In genomic region chr19:51418707-51419106, GRCh38 we compare ENCODE assay signal across 30 cellular contexts. TPM values are rescaled to one million over a fixed set of nuclear protein-coding genes. Genes with fewer than 3 reads are reported as not detected.
DNase-seq lines count a peak whose midpoint lies in the region; ATAC-seq, FAIRE-seq and TF ChIP-seq lines count a peak whose summit lies in the region.
"Had no signal": no experiment of that assay in that cellular context is flagged by ENCODE, and none has a peak within 500 bp of the region (broad histone marks: within the 10 kb centered on the region; RNA-seq: fewer than 3 reads in every experiment).

No MANE protein-coding gene starts in this region.

- H3K36me3 ChIP-seq in GM12878 (ENCODE audit: control insufficient read depth in 2 of 2, insufficient read depth in 2 of 2, low read length in 1 of 2) (no peaks in the 10 kb centered on the region), right lobe of liver (no peaks in the 10 kb centered on the region)

- in situ Hi-C loops in GM12878 (cut with MboI): no loop called here

- TF ChIP-seq CTCF in GM12878 (IDR thresholded peaks at IDR 0.05 in 2 of 3, conservative IDR thresholded peaks at IDR 0.05 in 1 of 3; ENCODE audit: control insufficient read depth in 2 of 3, extremely low read depth in 1 of 3, insufficient read depth in 1 of 3, low read depth in 3 of 3, low read length in 3 of 3) (no peak), right lobe of liver (IDR thresholded peaks at IDR 0.05) (no peak)

- no peak for DNase-seq in activated naive CD4-positive, alpha-beta T cell treated with anti-CD3 and anti-CD28 coated beads for 36 hours
- DNase-seq in GM12891 (ENCODE audit: insufficient read length, low spot score) (no peak), GM12878 (ENCODE audit: low read depth, low spot score) (no peak), right lobe of liver (no peak)
- no peak for DNase-seq in NK-92 treated with Interleukin-12 subunit alpha and Interleukin-12 subunit beta, amount 100 ng/mL, for 24 hours (lab: John Stamatoyannopoulos, UW)
- DNase-seq: AML-193; CD4-positive, CD25-positive, alpha-beta regulatory T cell; COR-L47; DMS79; MV-4-11; NCI-H1694; NCI-H2081 treated with DMSO at 0.1 percent for 48 hours; NCI-H2171 treated with DMSO at 0.1 percent for 48 hours; NCI-H446; NCI-H526; PC-3; Right ventricle myocardium superior had no signal

- no peak overlapping the region for H3K4me2 ChIP-seq in GM12878 (ENCODE audit: control insufficient read depth, insufficient read depth)
- H3K4me2 ChIP-seq: KMS-11 had no signal

- no TSS peak for BruUV-seq in GM12878 (replicated peaks; lab: Mats Ljungman, UMichigan)

- no peak overlapping the region for H3K4me3 ChIP-seq in GM12878
- no peak overlapping the region for H3K4me3 ChIP-seq in right lobe of liver

- H3K27ac Mint-ChIP-seq in activated naive CD4-positive, alpha-beta T cell treated with anti-CD3 and anti-CD28 coated beads, Interleukin-2, amount 50 U/mL, for 24 hours: peak overlapping the region; percentile 51
- H3K27ac Mint-ChIP-seq in activated naive CD4-positive, alpha-beta T cell treated with anti-CD3 and anti-CD28 coated beads for 36 hours: no peak overlapping the region
- H3K27ac Mint-ChIP-seq in stimulated activated memory B cell treated with anti-CD40 and anti-IgM and Interleukin-4, amounts not matched to agents 10 μg/mL and 1 μg/mL and 100 μg/mL, for 72 hours: peak overlapping the region; percentile 98
- H3K27ac Mint-ChIP-seq: CD4-positive, CD25-positive, alpha-beta regulatory T cell had no signal

- SMC1A ChIA-PET in GM12878 (lab: Charles Lee; ENCODE audit: uncharacterized antibody, unreplicated experiment): interaction anchor here (1.1 to 2.9 kb wide), 8 partner anchors 11 to 243 kb away, joined by 3 to 43 read pairs (median 10); no protein-coding TSS in a partner anchor

- POLR2A ChIA-PET in GM12878 (lab: Charles Lee): interaction anchor here (0.6 to 2.9 kb wide), 4 partner anchors 11 to 82 kb away, joined by 4 to 37 read pairs (median 8); no protein-coding TSS in a partner anchor

- H3K4me3 Mint-ChIP-seq in activated naive CD4-positive, alpha-beta T cell treated with anti-CD3 and anti-CD28 coated beads, Interleukin-2, amount 50 U/mL, for 24 hours: no peak overlapping the region
- H3K4me3 Mint-ChIP-seq in activated naive CD4-positive, alpha-beta T cell treated with anti-CD3 and anti-CD28 coated beads for 36 hours: no peak overlapping the region
- H3K4me3 Mint-ChIP-seq in stimulated activated memory B cell treated with anti-CD40 and anti-IgM and Interleukin-4, amounts not matched to agents 10 μg/mL and 1 μg/mL and 100 μg/mL, for 72 hours: no peak overlapping the region

- no peak overlapping the region for H3K9ac ChIP-seq in GM12878 (ENCODE audit: control insufficient read depth, insufficient read depth, low read length)
- H3K9ac ChIP-seq: KMS-11 had no signal

- peaks cover 9% of the 10 kb centered on the region for H3K4me1 Mint-ChIP-seq in activated naive CD4-positive, alpha-beta T cell treated with anti-CD3 and anti-CD28 coated beads, Interleukin-2, amount 50 U/mL, for 24 hours
- peaks cover 11% of the 10 kb centered on the region for H3K4me1 Mint-ChIP-seq in activated naive CD4-positive, alpha-beta T cell treated with anti-CD3 and anti-CD28 coated beads for 36 hours (ENCODE audit: low read depth)
- H3K4me1 Mint-ChIP-seq in stimulated activated memory B cell treated with anti-CD40 and anti-IgM and Interleukin-4, amounts not matched to agents 10 μg/mL and 1 μg/mL and 100 μg/mL, for 72 hours: peaks cover 72% of the 10 kb centered on the region

- H3K9me3 Mint-ChIP-seq in activated naive CD4-positive, alpha-beta T cell treated with anti-CD3 and anti-CD28 coated beads, Interleukin-2, amount 50 U/mL, for 24 hours: no peaks in the 10 kb centered on the region
- H3K9me3 Mint-ChIP-seq in activated naive CD4-positive, alpha-beta T cell treated with anti-CD3 and anti-CD28 coated beads for 36 hours: no peaks in the 10 kb centered on the region
- no peaks in the 10 kb centered on the region for H3K9me3 Mint-ChIP-seq in stimulated activated memory B cell treated with anti-CD40 and anti-IgM and Interleukin-4, amounts not matched to agents 10 μg/mL and 1 μg/mL and 100 μg/mL, for 72 hours
- H3K9me3 Mint-ChIP-seq: CD4-positive, CD25-positive, alpha-beta regulatory T cell had no signal

- H3K27me3 Mint-ChIP-seq in activated naive CD4-positive, alpha-beta T cell treated with anti-CD3 and anti-CD28 coated beads, Interleukin-2, amount 50 U/mL, for 24 hours: peaks cover 15% of the 10 kb centered on the region
- peaks cover 27% of the 10 kb centered on the region for H3K27me3 Mint-ChIP-seq in activated naive CD4-positive, alpha-beta T cell treated with anti-CD3 and anti-CD28 coated beads for 36 hours (ENCODE audit: low read depth)
- H3K27me3 Mint-ChIP-seq in stimulated activated memory B cell treated with anti-CD40 and anti-IgM and Interleukin-4, amounts not matched to agents 10 μg/mL and 1 μg/mL and 100 μg/mL, for 72 hours: no peaks in the 10 kb centered on the region

- no peaks in the 10 kb centered on the region for H4K20me1 ChIP-seq in GM12878 (ENCODE audit: control insufficient read depth, insufficient read depth)

- TF ChIP-seq EP300 in GM12878 (IDR thresholded peaks at IDR 0.05; ENCODE audit: borderline replicate concordance in 1 of 2, control insufficient read depth in 1 of 2, low read depth in 2 of 2, low read length in 2 of 2): no peak

- no peaks in the 10 kb centered on the region for H3K36me3 Mint-ChIP-seq in activated naive CD4-positive, alpha-beta T cell treated with anti-CD3 and anti-CD28 coated beads, Interleukin-2, amount 50 U/mL, for 24 hours
- H3K36me3 Mint-ChIP-seq in activated naive CD4-positive, alpha-beta T cell treated with anti-CD3 and anti-CD28 coated beads for 36 hours (ENCODE audit: low read depth): no peaks in the 10 kb centered on the region
- H3K36me3 Mint-ChIP-seq in stimulated activated memory B cell treated with anti-CD40 and anti-IgM and Interleukin-4, amounts not matched to agents 10 μg/mL and 1 μg/mL and 100 μg/mL, for 72 hours: peaks cover 23% of the 10 kb centered on the region
- H3K36me3 Mint-ChIP-seq: CD4-positive, CD25-positive, alpha-beta regulatory T cell had no signal

- RAD21 ChIA-PET in GM12878 (lab: Charles Lee; ENCODE audit: unreplicated experiment): interaction anchor here (1.1 to 5.8 kb wide), 8 partner anchors 11 to 238 kb away, joined by 3 to 51 read pairs (median 12); no protein-coding TSS in a partner anchor

- TF ChIP-seq POLR2A in GM12891 (IDR thresholded peaks at IDR 0.05; ENCODE audit: low read depth, low read length) (no peak), GM12878 (IDR thresholded peaks at IDR 0.05; ENCODE audit: low read depth, low read length) (no peak), right lobe of liver (IDR thresholded peaks at IDR 0.05) (no peak)

- peaks cover 16% of the 10 kb centered on the region for H3K4me1 ChIP-seq in GM12878 (ENCODE audit: control insufficient read depth, insufficient read depth, low read length)
- H3K4me1 ChIP-seq in right lobe of liver: no peaks in the 10 kb centered on the region

- no peak for FAIRE-seq in GM12891 (lab: Jason Lieb, UNC)
- peak; percentile 44 for FAIRE-seq in GM12878 (lab: Jason Lieb, UNC)
- FAIRE-seq: GM12892, GM18507, GM19239, HTR-8/SVneo had no signal

- intact Hi-C loops in activated naive CD4-positive, alpha-beta T cell treated with anti-CD3 and anti-CD28 coated beads for 36 hours (cut with micrococcal nuclease): no loop called here
- intact Hi-C loops in GM12878 (cut with micrococcal nuclease; ENCODE audit: unreplicated experiment): no loop called here
- intact Hi-C loops in right lobe of liver (cut with DNase I): loop anchor here in 1 of 2 donors (10.0 kb wide), 1 partner anchor 94 kb away; no protein-coding TSS in a partner anchor

- H3K27ac ChIP-seq in GM12878 (ENCODE audit: control insufficient read depth, insufficient read depth) (no peak overlapping the region), right lobe of liver (no peak overlapping the region)
- H3K27ac ChIP-seq: KMS-11 had no signal

- H3K27me3 ChIP-seq in GM12878 (replicated peaks in 1 of 2; ENCODE audit: control insufficient read depth in 2 of 2, insufficient read depth in 2 of 2, low read length in 1 of 2): no peaks in the 10 kb centered on the region
- no peaks in the 10 kb centered on the region for H3K27me3 ChIP-seq in right lobe of liver

- no peak for ATAC-seq in GM12878
- peak; percentile 6 for ATAC-seq in stimulated activated memory B cell treated with anti-CD40 and anti-IgM and Interleukin-4, amounts not matched to agents 10 μg/mL and 1 μg/mL and 100 μg/mL, for 72 hours
- ATAC-seq in HG02885 (IDR thresholded peaks at IDR 0.05; ENCODE audit: poor library complexity, unreplicated experiment): no peak
- no peak for ATAC-seq in right lobe of liver
- ATAC-seq: PC-3 had no signal

- no peaks in the 10 kb centered on the region for H3K9me3 ChIP-seq in GM12878 (replicated peaks; ENCODE audit: control insufficient read depth, insufficient read depth, low read length)
- H3K9me3 ChIP-seq in right lobe of liver: no peaks in the 10 kb centered on the region

- CTCF ChIA-PET in activated naive CD4-positive, alpha-beta T cell treated with anti-CD3 and anti-CD28 coated beads for 36 hours (lab: Charles Lee): interaction anchor here (0.6 to 1.8 kb wide), 4 partner anchors 19 to 96 kb away, joined by 3 to 5 read pairs (median 3); no protein-coding TSS in a partner anchor
- CTCF ChIA-PET in GM12878 (lab: Yijun Ruan, JAX): interaction anchor here (1.3 to 9.7 kb wide), 6 partner anchors 10 to 242 kb away, joined by 6 to 142 read pairs (median 32); no protein-coding TSS in a partner anchor

- no peaks in the 10 kb centered on the region for H3K79me2 ChIP-seq in GM12878 (ENCODE audit: control insufficient read depth, insufficient read depth, low read length)

- 4% methylated on average over 2 of the region's 2 CpGs for WGBS in GM12878 (ENCODE audit: insufficient coverage, insufficient replicate concordance, low lambda C conversion rate, missing lambda C conversion rate)
- WGBS in right lobe of liver (ENCODE audit: insufficient coverage, low coverage, low lambda C conversion rate, missing lambda C conversion rate): 69% methylated on average over 2 of the region's 2 CpGs

- H2AFZ ChIP-seq in GM12878 (ENCODE audit: control insufficient read depth, low read depth, low read length): no peak overlapping the region

- no peak for TF ChIP-seq RAD21 in GM12878 (IDR thresholded peaks at IDR 0.05; ENCODE audit: insufficient read depth, low read depth, low read length)

RNA-seq across cellular contexts. Expression of gene SIGLEC10, which starts 1.3 kb away (rescaled TPM):
- not detected for total RNA-seq in activated naive CD4-positive, alpha-beta T cell treated with anti-CD3 and anti-CD28 coated beads for 36 hours
- polyA plus RNA-seq in GM12891 (2012; ENCODE audit: low read depth, missing spikeins): 14.1 TPM
- total RNA-seq in GM12878 (2013; cell fraction: nucleolus; rRNA removed): 27.2 and 31.5 TPM in 2 replicates
- 11.3 and 13.0 TPM in 2 replicates for total RNA-seq in GM12878 (2014; rRNA removed)
- total RNA-seq in GM12878 (2014; rRNA removed; fragmentation: Illumina TruSeq; extraction: Trizol): 7.0 and 7.7 TPM in 2 replicates
- 12.2 and 13.3 TPM in 2 replicates for total RNA-seq in GM12878 (2021)
- polyA plus RNA-seq in GM12878 (2011; ENCODE audit: low read depth): 5.6 TPM
- 1.4 and 2.3 TPM in 2 replicates for polyA plus RNA-seq in GM12878 (2011; rRNA removed)
- polyA plus RNA-seq in GM12878 (2011; cell fraction: cytosol; rRNA removed): 1.6 and 2.1 TPM in 2 replicates
- 2.3 and 4.2 TPM in 2 replicates for polyA plus RNA-seq in GM12878 (2011; cell fraction: nucleus; rRNA removed)
- polyA plus RNA-seq in GM12878 (2012): 7.1 and 14.4 TPM in 2 replicates
- polyA plus RNA-seq in GM12878 (2014; fragmentation: Illumina TruSeq; extraction: Trizol): 13.0 and 16.8 TPM in 2 replicates
- 1 to 10 TPM; 2.5 to 3.0 TPM for polyA plus RNA-seq in GM12878 (2014; fragmentation: Nextera tagmentation; extraction: Ambion mirVana)
- 12.9 and 14.8 TPM in 2 replicates for polyA plus RNA-seq in GM12878 (2014; rRNA removed)
- 1 to 10 TPM; 7.5 to 7.9 TPM for polyA plus RNA-seq in GM12878 (2016; fragmentation: Nextera tagmentation; extraction: Ambion mirVana)
- polyA minus RNA-seq in GM12878 (2011; rRNA and poly(A)+ RNA removed): 0.66 and 2.3 TPM in 2 replicates
- 0.67 and 0.94 TPM in 2 replicates for polyA minus RNA-seq in GM12878 (2011; cell fraction: cytosol; rRNA and poly(A)+ RNA removed)
- 0.73 and 0.96 TPM in 2 replicates for polyA minus RNA-seq in GM12878 (2011; cell fraction: nucleus; rRNA and poly(A)+ RNA removed)
- 10 to 100 TPM in 2 of 6 experiments, 1 to 10 TPM in 4; 2.0 to 12.4 (median 5.6) TPM for total RNA-seq in right lobe of liver
- total RNA-seq: A172, H4, PC-3, RPMI7951, SK-MEL-5 had no signal
- polyA plus RNA-seq: AG04450 had no signal

RNA-seq across cellular contexts. Expression of gene C19orf84, which starts 28.3 kb away (rescaled TPM):
- not detected for total RNA-seq in activated naive CD4-positive, alpha-beta T cell treated with anti-CD3 and anti-CD28 coated beads for 36 hours
- polyA plus RNA-seq in GM12891 (2012; ENCODE audit: low read depth, missing spikeins): 0.26 TPM
- total RNA-seq in GM12878 (2013; cell fraction: nucleolus; rRNA removed): not detected in 2 replicates
- total RNA-seq in GM12878 (2014; rRNA removed) (0.11 TPM in 1 of 2 replicates, not detected in the other), GM12878 (2014; rRNA removed; fragmentation: Illumina TruSeq; extraction: Trizol) (not detected in 2 replicates), GM12878 (2021) (0.21 and 0.29 TPM in 2 replicates), right lobe of liver (not detected)
- polyA plus RNA-seq in GM12878 (2011; ENCODE audit: low read depth): not detected
- polyA plus RNA-seq in GM12878 (2011; rRNA removed) (0.08 TPM in 1 of 2 replicates, not detected in the other), GM12878 (2014; fragmentation: Illumina TruSeq; extraction: Trizol) (0.10 and 0.46 TPM in 2 replicates), GM12878 (2014; fragmentation: Nextera tagmentation; extraction: Ambion mirVana) (not detected), GM12878 (2014; rRNA removed) (0.15 TPM in 1 of 2 replicates, not detected in the other), GM12878 (2016; fragmentation: Nextera tagmentation; extraction: Ambion mirVana) (under 1 TPM; 0.09 to 0.35 TPM)
- polyA plus RNA-seq in GM12878 (2011; cell fraction: cytosol; rRNA removed): 0.07 TPM in 1 of 2 replicates, not detected in the other
- polyA plus RNA-seq in GM12878 (2011; cell fraction: nucleus; rRNA removed): 0.13 TPM in 2 replicates
- polyA plus RNA-seq in GM12878 (2012): 0.20 and 0.27 TPM in 2 replicates
- not detected in 2 replicates for polyA minus RNA-seq in GM12878 (2011; rRNA and poly(A)+ RNA removed)
- not detected in 2 replicates for polyA minus RNA-seq in GM12878 (2011; cell fraction: cytosol; rRNA and poly(A)+ RNA removed)
- not detected in 2 replicates for polyA minus RNA-seq in GM12878 (2011; cell fraction: nucleus; rRNA and poly(A)+ RNA removed)
- total RNA-seq: A172; CD4-positive, CD25-positive, alpha-beta regulatory T cell; H4; PC-3; Right ventricle myocardium superior; RPMI7951; SK-MEL-5 had no signal
- polyA plus RNA-seq: AG04450; CD4-positive, CD25-positive, alpha-beta regulatory T cell had no signal

RNA-seq across cellular contexts. Expression of gene LIM2, which starts 30.9 kb away (rescaled TPM):
- total RNA-seq in activated naive CD4-positive, alpha-beta T cell treated with anti-CD3 and anti-CD28 coated beads for 36 hours: not detected
- polyA plus RNA-seq in GM12891 (2012; ENCODE audit: low read depth, missing spikeins): 1.5 TPM
- total RNA-seq in GM12878 (2013; cell fraction: nucleolus; rRNA removed): not detected in 2 replicates
- total RNA-seq in GM12878 (2014; rRNA removed) (not detected in 2 replicates), GM12878 (2014; rRNA removed; fragmentation: Illumina TruSeq; extraction: Trizol) (not detected in 2 replicates), GM12878 (2021) (not detected in 2 replicates), right lobe of liver (not detected)
- polyA plus RNA-seq in GM12878 (2011; ENCODE audit: low read depth): not detected
- polyA plus RNA-seq in GM12878 (2011; rRNA removed) (not detected in 2 replicates), GM12878 (2014; fragmentation: Illumina TruSeq; extraction: Trizol) (not detected in 2 replicates), GM12878 (2014; fragmentation: Nextera tagmentation; extraction: Ambion mirVana) (not detected), GM12878 (2014; rRNA removed) (not detected in 2 replicates), GM12878 (2016; fragmentation: Nextera tagmentation; extraction: Ambion mirVana) (not detected)
- not detected in 2 replicates for polyA plus RNA-seq in GM12878 (2011; cell fraction: cytosol; rRNA removed)
- polyA plus RNA-seq in GM12878 (2011; cell fraction: nucleus; rRNA removed): not detected in 2 replicates
- polyA plus RNA-seq in GM12878 (2012): not detected in 2 replicates
- polyA minus RNA-seq in GM12878 (2011; rRNA and poly(A)+ RNA removed): not detected in 2 replicates
- not detected in 2 replicates for polyA minus RNA-seq in GM12878 (2011; cell fraction: cytosol; rRNA and poly(A)+ RNA removed)
- polyA minus RNA-seq in GM12878 (2011; cell fraction: nucleus; rRNA and poly(A)+ RNA removed): not detected in 2 replicates
- total RNA-seq: A172; CD4-positive, CD25-positive, alpha-beta regulatory T cell; H4; PC-3; Right ventricle myocardium superior; RPMI7951; SK-MEL-5 had no signal
- polyA plus RNA-seq: AG04450; CD4-positive, CD25-positive, alpha-beta regulatory T cell had no signal

RNA-seq across cellular contexts. Expression of gene SIGLEC8, which starts 39.5 kb away (rescaled TPM):
- total RNA-seq in activated naive CD4-positive, alpha-beta T cell treated with anti-CD3 and anti-CD28 coated beads for 36 hours: not detected
- polyA plus RNA-seq in GM12891 (2012; ENCODE audit: low read depth, missing spikeins): not detected
- not detected in 2 replicates for total RNA-seq in GM12878 (2013; cell fraction: nucleolus; rRNA removed)
- total RNA-seq in GM12878 (2014; rRNA removed) (not detected in 2 replicates), GM12878 (2014; rRNA removed; fragmentation: Illumina TruSeq; extraction: Trizol) (not detected in 2 replicates), GM12878 (2021) (not detected in 2 replicates), right lobe of liver (1 to 10 TPM in 1 of 6 experiments, under 1 TPM in 5; 0.31 to 1.4 (median 0.71) TPM)
- not detected for polyA plus RNA-seq in GM12878 (2011; ENCODE audit: low read depth)
- polyA plus RNA-seq in GM12878 (2011; rRNA removed) (not detected in 2 replicates), GM12878 (2014; fragmentation: Illumina TruSeq; extraction: Trizol) (not detected in 2 replicates), GM12878 (2014; fragmentation: Nextera tagmentation; extraction: Ambion mirVana) (not detected), GM12878 (2014; rRNA removed) (not detected in 2 replicates), GM12878 (2016; fragmentation: Nextera tagmentation; extraction: Ambion mirVana) (not detected)
- not detected in 2 replicates for polyA plus RNA-seq in GM12878 (2011; cell fraction: cytosol; rRNA removed)
- not detected in 2 replicates for polyA plus RNA-seq in GM12878 (2011; cell fraction: nucleus; rRNA removed)
- polyA plus RNA-seq in GM12878 (2012): not detected in 2 replicates
- not detected in 2 replicates for polyA minus RNA-seq in GM12878 (2011; rRNA and poly(A)+ RNA removed)
- polyA minus RNA-seq in GM12878 (2011; cell fraction: cytosol; rRNA and poly(A)+ RNA removed): not detected in 2 replicates
- not detected in 2 replicates for polyA minus RNA-seq in GM12878 (2011; cell fraction: nucleus; rRNA and poly(A)+ RNA removed)
- total RNA-seq: A172; CD4-positive, CD25-positive, alpha-beta regulatory T cell; H4; PC-3; RPMI7951; SK-MEL-5 had no signal
- polyA plus RNA-seq: AG04450; CD4-positive, CD25-positive, alpha-beta regulatory T cell had no signal

RNA-seq across cellular contexts. Expression of gene NKG7, which starts 46.3 kb away (rescaled TPM):
- total RNA-seq in activated naive CD4-positive, alpha-beta T cell treated with anti-CD3 and anti-CD28 coated beads for 36 hours: 10 to 100 TPM; 16.3 to 17.5 TPM
- polyA plus RNA-seq in GM12891 (2012; ENCODE audit: low read depth, missing spikeins): 19.4 TPM
- 9.1 and 11.9 TPM in 2 replicates for total RNA-seq in GM12878 (2013; cell fraction: nucleolus; rRNA removed)
- 16.2 and 17.1 TPM in 2 replicates for total RNA-seq in GM12878 (2014; rRNA removed)
- total RNA-seq in GM12878 (2014; rRNA removed; fragmentation: Illumina TruSeq; extraction: Trizol): 10.0 and 11.3 TPM in 2 replicates
- 21.0 and 23.1 TPM in 2 replicates for total RNA-seq in GM12878 (2021)
- polyA plus RNA-seq in GM12878 (2011; ENCODE audit: low read depth): 14.2 TPM
- polyA plus RNA-seq in GM12878 (2011; rRNA removed): 5.2 and 14.4 TPM in 2 replicates
- polyA plus RNA-seq in GM12878 (2011; cell fraction: cytosol; rRNA removed): 35.2 and 42.2 TPM in 2 replicates
- 16.2 and 16.7 TPM in 2 replicates for polyA plus RNA-seq in GM12878 (2011; cell fraction: nucleus; rRNA removed)
- polyA plus RNA-seq in GM12878 (2012): 16.0 and 18.5 TPM in 2 replicates
- polyA plus RNA-seq in GM12878 (2014; fragmentation: Illumina TruSeq; extraction: Trizol): 5.0 and 15.7 TPM in 2 replicates
- polyA plus RNA-seq in GM12878 (2014; fragmentation: Nextera tagmentation; extraction: Ambion mirVana): 10 to 100 TPM; 35.1 to 48.7 TPM
- 27.3 and 29.5 TPM in 2 replicates for polyA plus RNA-seq in GM12878 (2014; rRNA removed)
- 10 to 100 TPM; 21.5 to 24.7 TPM for polyA plus RNA-seq in GM12878 (2016; fragmentation: Nextera tagmentation; extraction: Ambion mirVana)
- 11.3 and 26.5 TPM in 2 replicates for polyA minus RNA-seq in GM12878 (2011; rRNA and poly(A)+ RNA removed)
- polyA minus RNA-seq in GM12878 (2011; cell fraction: cytosol; rRNA and poly(A)+ RNA removed): 6.7 and 9.8 TPM in 2 replicates
- polyA minus RNA-seq in GM12878 (2011; cell fraction: nucleus; rRNA and poly(A)+ RNA removed): 7.6 and 10.2 TPM in 2 replicates
- 1 to 10 TPM; 1.7 to 7.7 (median 4.1) TPM for total RNA-seq in right lobe of liver
- total RNA-seq: A172, H4, PC-3, RPMI7951, SK-MEL-5 had no signal
- polyA plus RNA-seq: AG04450 had no signal
